10 cellular contexts compared by ENCODE assay signal in the genomic region with DNA sequence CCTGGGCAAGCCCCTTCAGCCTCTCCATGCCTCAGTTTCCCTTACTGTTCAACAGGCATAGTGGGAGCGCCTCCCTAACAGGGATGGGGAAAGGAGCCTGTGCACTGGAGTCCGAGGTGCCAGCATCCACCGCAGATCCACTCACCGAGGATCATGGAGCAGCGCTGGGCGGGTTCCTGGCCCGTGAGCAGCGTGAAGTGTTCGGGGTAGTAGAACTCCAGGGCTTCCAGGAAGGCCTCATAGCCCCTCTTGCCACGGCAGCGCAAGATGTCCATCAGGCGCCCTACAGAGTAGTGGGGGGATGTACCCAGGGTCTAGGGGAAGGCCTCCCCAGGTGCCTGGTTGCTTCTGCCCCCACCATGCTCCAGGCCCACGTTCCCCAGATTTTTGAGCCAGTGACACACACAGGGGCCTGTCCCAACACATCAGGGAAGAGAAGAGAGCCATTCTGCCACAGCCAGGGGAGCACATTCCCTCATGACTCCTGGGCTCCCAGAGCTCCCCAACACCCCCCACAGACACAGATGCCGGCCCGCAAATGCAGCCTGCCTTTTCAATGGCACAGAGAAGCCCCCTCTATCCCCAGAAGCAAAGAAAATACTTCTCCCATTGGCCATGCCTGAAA. TPM values are rescaled to one million over a fixed set of nuclear protein-coding genes. Genes with fewer than 3 reads are reported as not detected.
DNase-seq lines count a peak whose midpoint lies in the region; ATAC-seq and TF ChIP-seq lines count a peak whose summit lies in the region.
"Had no signal": no experiment of that assay in that cellular context is flagged by ENCODE, and none has a peak within 500 bp of the region (broad histone marks: within the 10 kb centered on the region; RNA-seq: fewer than 3 reads in every experiment).

No MANE protein-coding gene starts in this region.

- peaks cover 0 to 6% (median 0%) of the 10 kb centered on the region in 11 donors for H3K9me3 ChIP-seq in heart right ventricle
- H3K9me3 ChIP-seq in mucosa of rectum (ENCODE audit: control insufficient read depth in 2 of 2, low read length in 2 of 2), result no peaks in the 10 kb centered on the region
- H3K9me3 ChIP-seq in upper lobe of left lung, result no peaks in the 10 kb centered on the region

- H3K4me1 ChIP-seq in heart right ventricle (peaks cover 0 to 55% (median 20%) of the 10 kb centered on the region in 9 donors), mucosa of rectum (ENCODE audit: control insufficient read depth in 2 of 2, insufficient read depth in 2 of 2, low read length in 2 of 2) (peaks cover 22 to 42% of the 10 kb centered on the region in 2 donors), upper lobe of left lung (peaks cover 10 to 22% (median 18%) of the 10 kb centered on the region in 4 donors)

- ATAC-seq in heart right ventricle, result peak in 1 of 8 donors; percentile 2
- no peak for ATAC-seq in Right ventricle myocardium superior (ENCODE audit: poor library complexity)
- ATAC-seq in upper lobe of left lung (ENCODE audit: low FRiP score in 2 of 2), result no peak

- WGBS in heart right ventricle, 2 donors, result 71 to 74% methylated on average over 15 of the region's 15 CpGs
- WGBS in upper lobe of left lung, 2 donors, result 58 to 72% methylated on average over 2 to 15 of the region's 15 CpGs

- intact Hi-C loops in heart right ventricle (cut with DNase I) (no loop called here), Right ventricle myocardium superior (cut with DNase I) (no loop called here), posterior vena cava (cut with DNase I) (no loop called here)

- H3K4me3 ChIP-seq in heart right ventricle (peak overlapping the region; percentile 2 to 84 (median 74)), coronary artery (peak overlapping the region; percentile 76), mucosa of rectum (ENCODE audit: low read length in 2 of 2) (peak overlapping the region; percentile 78 to 90), upper lobe of left lung (peak overlapping the region in 3 of 4 donors; percentile 60 to 79 (median 73))

- TF ChIP-seq EP300 in upper lobe of left lung (IDR thresholded peaks at IDR 0.05), result no peak

- H3K9ac ChIP-seq in mucosa of rectum (ENCODE audit: low read depth in 1 of 2, low read length in 2 of 2), result peak overlapping the region; percentile 79 to 97

- DNase-seq in heart right ventricle (no peak), Right ventricle myocardium superior (no peak), coronary artery (ENCODE audit: low spot score) (no peak), upper lobe of left lung (no peak), SIG-M5 treated with dmso at 0.1 percent for 504 hours (lab: John Stamatoyannopoulos, UW; ENCODE audit: unreplicated experiment) (no peak), posterior vena cava (ENCODE audit: low spot score) (no peak), hepatic stellate cell (ENCODE audit: low spot score) (no peak)
- DNase-seq: C1 segment of cervical spinal cord; effector CD8-positive, alpha-beta T cell had no signal

- TF ChIP-seq CTCF in heart right ventricle (IDR thresholded peaks at IDR 0.05) (no peak), coronary artery (IDR thresholded peaks at IDR 0.05) (no peak), upper lobe of left lung (IDR thresholded peaks at IDR 0.05) (no peak)

- H3K27me3 ChIP-seq in heart right ventricle (peaks cover 9 to 42% (median 12%) of the 10 kb centered on the region in 7 donors), mucosa of rectum (ENCODE audit: control insufficient read depth in 2 of 2, insufficient read depth in 2 of 2, low read length in 2 of 2) (no peaks in the 10 kb centered on the region), upper lobe of left lung (peaks cover 0 to 14% (median 3%) of the 10 kb centered on the region in 4 donors)

- H3K27ac ChIP-seq in heart right ventricle, result peak overlapping the region; percentile 63 to 93 (median 88)
- peak overlapping the region in 1 of 2 donors; percentile 7 for H3K27ac ChIP-seq in coronary artery
- peak overlapping the region; percentile 77 to 80 for H3K27ac ChIP-seq in mucosa of rectum (ENCODE audit: low read depth in 2 of 2, low read length in 2 of 2)
- peak overlapping the region; percentile 62 to 81 (median 72) for H3K27ac ChIP-seq in upper lobe of left lung

- no peak for TF ChIP-seq POLR2A in upper lobe of left lung (IDR thresholded peaks at IDR 0.05)

- peaks cover 0 to 18% (median 0%) of the 10 kb centered on the region in 9 donors for H3K36me3 ChIP-seq in heart right ventricle
- peaks cover 12 to 13% of the 10 kb centered on the region in 2 donors for H3K36me3 ChIP-seq in mucosa of rectum (ENCODE audit: control insufficient read depth in 2 of 2, insufficient read depth in 2 of 2, low read length in 2 of 2)
- H3K36me3 ChIP-seq in upper lobe of left lung, result peaks cover 0 to 4% (median 0%) of the 10 kb centered on the region in 4 donors

RNA-seq across cellular contexts. Expression of a gene that starts 1.3 kb away (rescaled TPM):
- total RNA-seq in heart right ventricle (10 to 100 TPM in 3 of 10 donors, 1 to 10 TPM in 7; 7.4 to 12.9 (median 8.5) TPM), Right ventricle myocardium superior (8.3 TPM), upper lobe of left lung (10 to 100 TPM in 4 of 6 donors, 1 to 10 TPM in 2; 6.2 to 19.8 (median 13.6) TPM), posterior vena cava (10 to 100 TPM in 1 of 2 donors, 1 to 10 TPM in 1; 7.8 to 12.8 TPM)
- 10 to 100 TPM; 14.0 to 14.8 TPM for polyA plus RNA-seq in heart right ventricle

RNA-seq across cellular contexts. Expression of a gene that starts 31.8 kb away (rescaled TPM):
- total RNA-seq in heart right ventricle (10 to 100 TPM in 4 of 10 donors, 1 to 10 TPM in 6; 5.1 to 19.4 (median 8.5) TPM), Right ventricle myocardium superior (12.7 TPM), upper lobe of left lung (10 to 100 TPM; 14.0 to 74.0 (median 45.9) TPM), posterior vena cava (10 to 100 TPM; 21.6 to 23.0 TPM)
- 10 to 100 TPM in 1 of 2 donors, 1 to 10 TPM in 1; 8.9 to 15.8 TPM for polyA plus RNA-seq in heart right ventricle

RNA-seq across cellular contexts. Expression of a gene that starts 42.3 kb away (rescaled TPM):
- total RNA-seq in heart right ventricle (10 to 100 TPM; 10.6 to 48.3 (median 16.2) TPM), Right ventricle myocardium superior (15.4 TPM), upper lobe of left lung (10 to 100 TPM; 38.8 to 81.7 (median 67.5) TPM), posterior vena cava (10 to 100 TPM; 56.2 to 59.3 TPM)
- polyA plus RNA-seq in heart right ventricle, result 10 to 100 TPM; 12.6 to 19.7 TPM
